In genomic region chr17:19287651-19288050, GRCh38 we compare ENCODE assay signal across 31 cellular contexts. TPM values are rescaled to one million over a fixed set of nuclear protein-coding genes. Genes with fewer than 3 reads are reported as not detected.
DNase-seq lines count a peak whose midpoint lies in the region; TF ChIP-seq lines count a peak whose summit lies in the region.
"Had no signal": no experiment of that assay in that cellular context is flagged by ENCODE, and none has a peak within 500 bp of the region (broad histone marks: within the 10 kb centered on the region; RNA-seq: fewer than 3 reads in every experiment).

No MANE protein-coding gene starts in this region.

- no peak overlapping the region for H3K9ac ChIP-seq in mesenchymal stem cell (ENCODE audit: low read length)

- peak overlapping the region in 1 of 2 experiments; percentile 41 for H3K14ac ChIP-seq in mesenchymal stem cell (ENCODE audit: low read length in 2 of 2)

- H3K27me3 Mint-ChIP-seq in activated T-helper 1 cell treated with anti-CD3 and anti-CD28 coated beads, Interleukin-12 subunit alpha, Interleukin-12 subunit beta, Interleukin-2, Interleukin-4 antibody, amounts not matched to agents 30 ng/mL and 10 ng/mL and 1 ng/mL, durations not matched to agents 14 hours and 24 hours and 36 hours (ENCODE audit: insufficient read depth), result peaks cover 22% of the 10 kb centered on the region

- H3K27ac ChIP-seq in ascending aorta (peak overlapping the region; percentile 37 to 60), mesenchymal stem cell (ENCODE audit: low read length, poor library complexity, severe bottlenecking) (no peak overlapping the region), tibial artery (peak overlapping the region; percentile 41 to 47)
- H3K27ac ChIP-seq: right lobe of liver had no signal

- H3K4me3 ChIP-seq in ascending aorta, result no peak overlapping the region
- H3K4me3 ChIP-seq in mesenchymal stem cell (ENCODE audit: insufficient read depth in 1 of 2, low read depth in 1 of 2, low read length in 2 of 2), result no peak overlapping the region
- H3K4me3 ChIP-seq in tibial artery, result no peak overlapping the region
- H3K4me3 ChIP-seq: K562, MG63, mucosa of descending colon, right lobe of liver, transverse colon had no signal

- no peak overlapping the region for H2BK12ac ChIP-seq in mesenchymal stem cell (ENCODE audit: low read length in 2 of 2)

- peak overlapping the region; percentile 24 for H2AK5ac ChIP-seq in mesenchymal stem cell (ENCODE audit: low read length, severe bottlenecking)

- WGBS in mesenchymal stem cell, result 85% methylated on average over 2 of the region's 2 CpGs

- H3K4me3 Mint-ChIP-seq in activated T-helper 1 cell treated with anti-CD3 and anti-CD28 coated beads, Interleukin-12 subunit alpha, Interleukin-12 subunit beta, Interleukin-2, Interleukin-4 antibody, amounts not matched to agents 30 ng/mL and 10 ng/mL and 1 ng/mL, durations not matched to agents 14 hours and 24 hours and 36 hours, result no peak overlapping the region
- H3K4me3 Mint-ChIP-seq: activated B cell treated with CpG ODN at 0.5 μM for 24 hours; activated T-helper 17 cell treated with anti-CD3 and anti-CD28 coated beads, Interleukin-2, amount 50 U/mL, for 72 hours; CD8-positive, alpha-beta T cell; HFFc6; neural crest cell had no signal

- no peak overlapping the region for H3K4me2 ChIP-seq in mesenchymal stem cell (ENCODE audit: low read length, poor library complexity, severe bottlenecking)

- H2BK15ac ChIP-seq in mesenchymal stem cell (ENCODE audit: low read depth, poor library complexity, severe bottlenecking), result no peak overlapping the region

- no peak overlapping the region for H3K27ac Mint-ChIP-seq in activated T-helper 1 cell treated with anti-CD3 and anti-CD28 coated beads, Interleukin-12 subunit alpha, Interleukin-12 subunit beta, Interleukin-2, Interleukin-4 antibody, amounts not matched to agents 30 ng/mL and 10 ng/mL and 1 ng/mL, durations not matched to agents 14 hours and 24 hours and 36 hours
- H3K27ac Mint-ChIP-seq: activated B cell treated with CpG ODN at 0.5 μM for 24 hours; activated naive CD4-positive, alpha-beta T cell treated with anti-CD3 and anti-CD28 coated beads, Interleukin-2, amount 50 U/mL, for 72 hours; activated T-helper 17 cell treated with anti-CD3 and anti-CD28 coated beads, Interleukin-2, amount 50 U/mL, for 72 hours; CD8-positive, alpha-beta T cell had no signal

- DNase-seq in NCI-H2171 treated with DMSO at 0.1 percent for 48 hours (lab: John Stamatoyannopoulos, UW) (peak; percentile 58), NCI-H2171 (lab: John Stamatoyannopoulos, UW) (no peak), ascending aorta (ENCODE audit: low spot score in 2 of 2) (no peak), mesenchymal stem cell (no peak), tibial artery (no peak), OCI-M1 (lab: John Stamatoyannopoulos, UW) (no peak), NCI-H510A (lab: John Stamatoyannopoulos, UW) (no peak)
- DNase-seq in activated T-helper 1 cell treated with anti-CD3 and anti-CD28 coated beads, Interleukin-12 subunit alpha, Interleukin-12 subunit beta, Interleukin-2, Interleukin-4 antibody, amounts not matched to agents 30 ng/mL and 10 ng/mL and 1 ng/mL, durations not matched to agents 14 hours and 24 hours and 36 hours (ENCODE audit: low spot score), result no peak
- DNase-seq: 8988T; activated B cell treated with CpG ODN at 0.5 μM for 24 hours; activated CD4-positive, alpha-beta T cell treated with anti-CD3 and anti-CD28 coated beads, Interleukin-2, amount 50 U/mL, for 4 hours; aorta; CD8-positive, alpha-beta T cell; DMS153; effector memory CD4-positive, alpha-beta T cell; erythroblast; foreskin melanocyte; HFFc6; hippocampal formation; MG63; mucosa of descending colon; NCI-H1436 treated with DMSO at 0.1 percent for 48 hours; NCI-H748 treated with DMSO at 0.1 percent for 48 hours; right lobe of liver; stimulated activated naive CD8-positive, alpha-beta T cell treated with anti-CD3 and anti-CD28 coated beads, Interleukin-15, Interleukin-2, amounts not matched to agents 100 U/mL and 50 U/mL, for 24 hours; T1000; transverse colon had no signal

- H3K18ac ChIP-seq in mesenchymal stem cell (ENCODE audit: low read depth in 1 of 2, low read length in 2 of 2), result no peak overlapping the region

- no peak overlapping the region for H3K4ac ChIP-seq in mesenchymal stem cell (ENCODE audit: low read depth in 1 of 2, low read length in 2 of 2)

- H3K4me1 ChIP-seq in ascending aorta, result peaks cover 3 to 22% of the 10 kb centered on the region in 2 donors
- H3K4me1 ChIP-seq in mesenchymal stem cell (ENCODE audit: control insufficient read depth, insufficient read depth, low read depth, low read length), result peaks cover 43% of the 10 kb centered on the region
- H3K4me1 ChIP-seq in tibial artery, result peaks cover 0 to 56% (median 34%) of the 10 kb centered on the region in 4 donors
- H3K4me1 ChIP-seq: right lobe of liver had no signal

- no peak overlapping the region for H4K8ac ChIP-seq in mesenchymal stem cell (ENCODE audit: low read length)

- H3K23ac ChIP-seq in mesenchymal stem cell (ENCODE audit: low read length in 2 of 2), result no peak overlapping the region

- H2BK5ac ChIP-seq in mesenchymal stem cell (ENCODE audit: low read depth, low read length, poor library complexity, severe bottlenecking), result no peak overlapping the region

- no peak overlapping the region for H2BK120ac ChIP-seq in mesenchymal stem cell (ENCODE audit: low read depth, low read length)

- intact Hi-C loops in ascending aorta (cut with DNase I) (no loop called here), tibial artery (cut with DNase I; ENCODE audit: low total_unique reads) (no loop called here)
- intact Hi-C loops in activated T-helper 1 cell treated with anti-CD3 and anti-CD28 coated beads, Interleukin-12 subunit alpha, Interleukin-12 subunit beta, Interleukin-2, Interleukin-4 antibody, amounts not matched to agents 30 ng/mL and 10 ng/mL and 1 ng/mL, durations not matched to agents 14 hours and 24 hours and 36 hours (cut with micrococcal nuclease), result no loop called here

- no peak for TF ChIP-seq CTCF in ascending aorta (IDR thresholded peaks at IDR 0.05)
- TF ChIP-seq CTCF in tibial artery (IDR thresholded peaks at IDR 0.05), result no peak

- H3K36me3 ChIP-seq in ascending aorta (peaks cover 4 to 8% of the 10 kb centered on the region in 2 donors), mesenchymal stem cell (ENCODE audit: control insufficient read depth in 1 of 2, insufficient read depth in 2 of 2, low read depth in 1 of 2, low read length in 2 of 2) (peaks cover 32 to 48% of the 10 kb centered on the region in 2 experiments), tibial artery (peaks cover 3 to 24% (median 13%) of the 10 kb centered on the region in 3 donors)
- H3K36me3 ChIP-seq: MG63, right lobe of liver had no signal

- H3K27me3 ChIP-seq in ascending aorta (no peaks in the 10 kb centered on the region), mesenchymal stem cell (ENCODE audit: control insufficient read depth in 1 of 2, insufficient read depth in 1 of 2, low read length in 2 of 2) (no peaks in the 10 kb centered on the region), tibial artery (no peaks in the 10 kb centered on the region)
- H3K27me3 ChIP-seq: MG63, right lobe of liver, transverse colon had no signal

- H3K9me3 Mint-ChIP-seq in activated T-helper 1 cell treated with anti-CD3 and anti-CD28 coated beads, Interleukin-12 subunit alpha, Interleukin-12 subunit beta, Interleukin-2, Interleukin-4 antibody, amounts not matched to agents 30 ng/mL and 10 ng/mL and 1 ng/mL, durations not matched to agents 14 hours and 24 hours and 36 hours, result no peaks in the 10 kb centered on the region
- H3K9me3 Mint-ChIP-seq: activated B cell treated with CpG ODN at 0.5 μM for 24 hours; activated naive CD4-positive, alpha-beta T cell treated with anti-CD3 and anti-CD28 coated beads, Interleukin-2, amount 50 U/mL, for 72 hours; activated T-helper 17 cell treated with anti-CD3 and anti-CD28 coated beads, Interleukin-2, amount 50 U/mL, for 72 hours; CD8-positive, alpha-beta T cell; HFFc6; neural crest cell had no signal

- H3K36me3 Mint-ChIP-seq in activated T-helper 1 cell treated with anti-CD3 and anti-CD28 coated beads, Interleukin-12 subunit alpha, Interleukin-12 subunit beta, Interleukin-2, Interleukin-4 antibody, amounts not matched to agents 30 ng/mL and 10 ng/mL and 1 ng/mL, durations not matched to agents 14 hours and 24 hours and 36 hours (ENCODE audit: low read depth), result peaks cover 2% of the 10 kb centered on the region

- peaks cover 34% of the 10 kb centered on the region for H3K4me1 Mint-ChIP-seq in activated T-helper 1 cell treated with anti-CD3 and anti-CD28 coated beads, Interleukin-12 subunit alpha, Interleukin-12 subunit beta, Interleukin-2, Interleukin-4 antibody, amounts not matched to agents 30 ng/mL and 10 ng/mL and 1 ng/mL, durations not matched to agents 14 hours and 24 hours and 36 hours (ENCODE audit: low read depth)

- H2AFZ ChIP-seq in mesenchymal stem cell (ENCODE audit: low read depth, low read length), result no peak overlapping the region

- H4K91ac ChIP-seq in mesenchymal stem cell (ENCODE audit: low read length), result no peak overlapping the region

- H3K79me1 ChIP-seq in mesenchymal stem cell (replicated peaks; ENCODE audit: low read length, poor library complexity, severe bottlenecking), result peaks cover 49% of the 10 kb centered on the region

- H3K9me3 ChIP-seq in ascending aorta, result no peaks in the 10 kb centered on the region
- no peaks in the 10 kb centered on the region for H3K9me3 ChIP-seq in mesenchymal stem cell (ENCODE audit: control insufficient read depth, low read length)
- H3K9me3 ChIP-seq in tibial artery, result no peaks in the 10 kb centered on the region
- H3K9me3 ChIP-seq: MG63, mucosa of descending colon, right lobe of liver, transverse colon had no signal

RNA-seq across cellular contexts. Expression of gene EPN2, which starts 50.5 kb away (rescaled TPM):
- 51.0 TPM for total RNA-seq in ascending aorta
- polyA plus RNA-seq in mesenchymal stem cell (2013, experiment 1 of 2), result 41.2 TPM
- polyA plus RNA-seq in mesenchymal stem cell (2013, experiment 2 of 2), result 41.9 TPM
- 7.0 and 9.3 TPM in 2 replicates for total RNA-seq in activated T-helper 1 cell treated with anti-CD3 and anti-CD28 coated beads, Interleukin-12 subunit alpha, Interleukin-12 subunit beta, Interleukin-2, Interleukin-4 antibody, amounts not matched to agents 30 ng/mL and 10 ng/mL and 1 ng/mL, durations not matched to agents 14 hours and 24 hours and 36 hours
